1 cellular context compared by ENCODE assay signal in genomic region chr7:30202671-30203070, GRCh38.
TF ChIP-seq lines count a peak whose summit lies in the region.

No MANE protein-coding gene starts in this region.

TF ChIP-seq in Ishikawa, 13 proteins besides CTCF, POLR2A, EP300 and RAD21 (continued from another document):
- TF ChIP-seq REST (IDR thresholded peaks at IDR 0.05; ENCODE audit: low read depth) (no peak), CREB1 (IDR thresholded peaks at IDR 0.05; ENCODE audit: low read depth) (no peak), EGR1 (IDR thresholded peaks at IDR 0.05) (no peak), MAX (IDR thresholded peaks at IDR 0.05) (no peak), USF1 (IDR thresholded peaks at IDR 0.05) (no peak), CEBPB (IDR thresholded peaks at IDR 0.05) (no peak), FOXM1 (IDR thresholded peaks at IDR 0.05; ENCODE audit: borderline replicate concordance, low read depth) (no peak), NFIC (IDR thresholded peaks at IDR 0.05) (no peak)
